9 cellular contexts compared by ENCODE assay signal in the genomic region with DNA sequence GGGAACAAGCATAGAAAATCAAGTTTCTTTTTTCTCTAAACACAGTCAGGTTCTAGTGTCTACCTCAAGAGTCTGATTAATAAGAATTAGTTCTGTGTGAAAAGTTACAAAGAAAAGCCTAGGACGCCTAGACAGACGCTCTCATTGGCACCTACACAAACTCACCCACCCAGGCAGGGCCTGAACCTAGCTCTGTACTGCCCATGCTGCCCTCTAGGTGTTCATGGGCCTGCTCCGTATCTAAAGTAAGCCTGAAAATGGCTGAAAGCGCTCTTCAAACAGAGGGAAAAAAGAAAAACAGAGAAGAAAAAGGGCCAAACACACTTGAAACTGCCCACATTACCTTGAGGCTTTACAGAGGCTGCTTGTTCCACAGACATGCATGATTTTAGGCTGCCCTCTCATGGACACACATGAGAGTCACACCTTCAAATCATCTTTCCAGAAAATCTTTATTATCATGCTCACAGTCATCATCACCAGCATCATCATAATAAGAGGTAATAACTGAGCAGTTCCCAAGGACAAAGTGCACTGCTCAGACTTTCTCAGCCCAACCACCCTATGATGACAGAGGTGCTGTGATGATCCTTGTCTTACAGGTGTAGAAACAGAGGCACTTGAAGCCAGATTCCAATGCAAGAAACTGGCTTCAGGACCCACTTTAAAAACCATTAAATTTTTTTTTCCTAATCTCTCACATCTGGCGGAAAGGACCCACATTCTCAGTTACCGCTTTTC. TPM values are rescaled to one million over a fixed set of nuclear protein-coding genes. Genes with fewer than 3 reads are reported as not detected.
A peak's percentile ranks its signal among the peaks of the same experiment; 100 is the strongest.
DNase-seq lines count a peak whose midpoint lies in the region; ATAC-seq and TF ChIP-seq lines count a peak whose summit lies in the region.
"Had no signal": no experiment of that assay in that cellular context is flagged by ENCODE, and none has a peak within 500 bp of the region (broad histone marks: within the 10 kb centered on the region; RNA-seq: fewer than 3 reads in every experiment).

No MANE protein-coding gene starts in this region.

- DNase-seq in NCI-H1417 (lab: John Stamatoyannopoulos, UW): peak; percentile 25 to 69 (median 30)
- no peak for DNase-seq in NCI-H1417 treated with DMSO at 0.1 percent for 48 hours (lab: John Stamatoyannopoulos, UW)
- peak; percentile 54 for DNase-seq in Jurkat, Clone E6-1 (ENCODE audit: low read depth, low spot score)
- DNase-seq in osteocyte (ENCODE audit: extremely low spot score, unreplicated experiment): no peak

- no peaks in the 10 kb centered on the region for H3K9me3 Mint-ChIP-seq in osteocyte (ENCODE audit: unreplicated experiment)
- H3K9me3 Mint-ChIP-seq: CD8-positive, alpha-beta memory T cell had no signal

- ATAC-seq in GM19035 (IDR thresholded peaks at IDR 0.05; ENCODE audit: unreplicated experiment): peak; percentile 53
- peak; percentile 87 for ATAC-seq in SK-N-SH treated with all-trans-retinoic acid at 6 μM for 48 hours
- ATAC-seq in esophagus mucosa: peak; percentile 71
- no peak for ATAC-seq in GM21367 (IDR thresholded peaks at IDR 0.05; ENCODE audit: unreplicated experiment)

- no peaks in the 10 kb centered on the region for H3K36me3 Mint-ChIP-seq in osteocyte (ENCODE audit: unreplicated experiment)

- peaks cover 14% of the 10 kb centered on the region for H3K4me1 Mint-ChIP-seq in osteocyte (ENCODE audit: unreplicated experiment)

- peak; percentile 57 for TF ChIP-seq CTCF in osteocyte (IDR thresholded peaks at IDR 0.05)

- H3K27me3 Mint-ChIP-seq in osteocyte (ENCODE audit: unreplicated experiment): no peaks in the 10 kb centered on the region
- H3K27me3 Mint-ChIP-seq: CD8-positive, alpha-beta memory T cell had no signal

- no peak overlapping the region for H3K4me3 ChIP-seq in Jurkat, Clone E6-1 (ENCODE audit: low read length)

- H3K4me3 Mint-ChIP-seq in osteocyte (ENCODE audit: unreplicated experiment): no peak overlapping the region

- H3K27ac Mint-ChIP-seq in osteocyte (ENCODE audit: unreplicated experiment): peak overlapping the region; percentile 56

TF ChIP-seq in SK-N-SH treated with all-trans-retinoic acid at 6 μM for 48 hours, 23 proteins besides CTCF, POLR2A, EP300 and RAD21:
- no peak for TF ChIP-seq ZNF70 (CRISPR knock-in tag; IDR thresholded peaks at IDR 0.05)
- TF ChIP-seq, protein P1, sequence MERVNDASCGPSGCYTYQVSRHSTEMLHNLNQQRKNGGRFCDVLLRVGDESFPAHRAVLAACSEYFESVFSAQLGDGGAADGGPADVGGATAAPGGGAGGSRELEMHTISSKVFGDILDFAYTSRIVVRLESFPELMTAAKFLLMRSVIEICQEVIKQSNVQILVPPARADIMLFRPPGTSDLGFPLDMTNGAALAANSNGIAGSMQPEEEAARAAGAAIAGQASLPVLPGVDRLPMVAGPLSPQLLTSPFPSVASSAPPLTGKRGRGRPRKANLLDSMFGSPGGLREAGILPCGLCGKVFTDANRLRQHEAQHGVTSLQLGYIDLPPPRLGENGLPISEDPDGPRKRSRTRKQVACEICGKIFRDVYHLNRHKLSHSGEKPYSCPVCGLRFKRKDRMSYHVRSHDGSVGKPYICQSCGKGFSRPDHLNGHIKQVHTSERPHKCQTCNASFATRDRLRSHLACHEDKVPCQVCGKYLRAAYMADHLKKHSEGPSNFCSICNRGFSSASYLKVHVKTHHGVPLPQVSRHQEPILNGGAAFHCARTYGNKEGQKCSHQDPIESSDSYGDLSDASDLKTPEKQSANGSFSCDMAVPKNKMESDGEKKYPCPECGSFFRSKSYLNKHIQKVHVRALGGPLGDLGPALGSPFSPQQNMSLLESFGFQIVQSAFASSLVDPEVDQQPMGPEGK (CRISPR knock-in tag; IDR thresholded peaks at IDR 0.05; ENCODE audit: borderline replicate concordance): no peak
- TF ChIP-seq, protein P2, sequence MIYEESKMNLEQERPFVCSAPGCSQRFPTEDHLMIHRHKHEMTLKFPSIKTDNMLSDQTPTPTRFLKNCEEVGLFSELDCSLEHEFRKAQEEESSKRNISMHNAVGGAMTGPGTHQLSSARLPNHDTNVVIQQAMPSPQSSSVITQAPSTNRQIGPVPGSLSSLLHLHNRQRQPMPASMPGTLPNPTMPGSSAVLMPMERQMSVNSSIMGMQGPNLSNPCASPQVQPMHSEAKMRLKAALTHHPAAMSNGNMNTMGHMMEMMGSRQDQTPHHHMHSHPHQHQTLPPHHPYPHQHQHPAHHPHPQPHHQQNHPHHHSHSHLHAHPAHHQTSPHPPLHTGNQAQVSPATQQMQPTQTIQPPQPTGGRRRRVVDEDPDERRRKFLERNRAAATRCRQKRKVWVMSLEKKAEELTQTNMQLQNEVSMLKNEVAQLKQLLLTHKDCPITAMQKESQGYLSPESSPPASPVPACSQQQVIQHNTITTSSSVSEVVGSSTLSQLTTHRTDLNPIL (CRISPR knock-in tag; IDR thresholded peaks at IDR 0.05; ENCODE audit: low read depth): no peak
- TF ChIP-seq, protein P3, sequence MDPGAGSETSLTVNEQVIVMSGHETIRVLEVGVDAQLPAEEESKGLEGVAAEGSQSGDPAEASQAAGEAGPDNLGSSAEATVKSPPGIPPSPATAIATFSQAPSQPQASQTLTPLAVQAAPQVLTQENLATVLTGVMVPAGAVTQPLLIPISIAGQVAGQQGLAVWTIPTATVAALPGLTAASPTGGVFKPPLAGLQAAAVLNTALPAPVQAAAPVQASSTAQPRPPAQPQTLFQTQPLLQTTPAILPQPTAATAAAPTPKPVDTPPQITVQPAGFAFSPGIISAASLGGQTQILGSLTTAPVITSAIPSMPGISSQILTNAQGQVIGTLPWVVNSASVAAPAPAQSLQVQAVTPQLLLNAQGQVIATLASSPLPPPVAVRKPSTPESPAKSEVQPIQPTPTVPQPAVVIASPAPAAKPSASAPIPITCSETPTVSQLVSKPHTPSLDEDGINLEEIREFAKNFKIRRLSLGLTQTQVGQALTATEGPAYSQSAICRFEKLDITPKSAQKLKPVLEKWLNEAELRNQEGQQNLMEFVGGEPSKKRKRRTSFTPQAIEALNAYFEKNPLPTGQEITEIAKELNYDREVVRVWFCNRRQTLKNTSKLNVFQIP (CRISPR knock-in tag; IDR thresholded peaks at IDR 0.05; ENCODE audit: borderline replicate concordance, low read depth): no peak
- TF ChIP-seq SNAI2 (CRISPR knock-in tag; IDR thresholded peaks at IDR 0.05): no peak
- no peak for TF ChIP-seq ZC3H10 (CRISPR knock-in tag; IDR thresholded peaks at IDR 0.05)
- no peak for TF ChIP-seq ZNF8 (CRISPR knock-in tag; IDR thresholded peaks at IDR 0.05)
- no peak for TF ChIP-seq ZFP3 (CRISPR knock-in tag; IDR thresholded peaks at IDR 0.05)
- no peak for TF ChIP-seq TCF4 (CRISPR knock-in tag; IDR thresholded peaks at IDR 0.05; ENCODE audit: borderline replicate concordance)

RNA-seq across cellular contexts. Expression of a gene that starts 49.6 kb away (rescaled TPM):
- not detected for polyA plus RNA-seq in Jurkat, Clone E6-1 (2012; ENCODE audit: insufficient read depth, insufficient read length)
- total RNA-seq in esophagus mucosa: 0.56 TPM
- 0.10 and 0.11 TPM in 2 replicates for total RNA-seq in osteocyte

Comparison
In these comparisons a context has a peak if more than half of its experiments do, and no peak if none do; other contexts are left out.
1. DNase-seq: peak in NCI-H1417 (3 of 3) and Jurkat, Clone E6-1 (single experiment); none in NCI-H1417 treated with DMSO at 0.1 percent for 48 hours (single experiment) and osteocyte (single experiment).